ENCODE assay signal across 27 cellular contexts in genomic region chr4:177938226-177938625, GRCh38.
"Had no signal": no experiment of that assay in that cellular context is flagged by ENCODE, and none has a peak within 500 bp of the region (broad histone marks: within the 10 kb centered on the region; RNA-seq: fewer than 3 reads in every experiment).

No MANE protein-coding gene starts in this region.

- H3K27ac ChIP-seq: RWPE1 had no signal

- H3K27me3 Mint-ChIP-seq: activated naive CD4-positive, alpha-beta T cell treated with anti-CD3 and anti-CD28 coated beads, Interleukin-2, amount 50 U/mL, for 24 hours; activated T-cell treated with anti-CD3 and anti-CD28 coated beads, Interleukin-2, amount 50 U/mL, for 24 hours had no signal

- H3K27ac Mint-ChIP-seq: activated CD8-positive, alpha-beta T cell treated with anti-CD3 and anti-CD28 coated beads, Interleukin-2, amount 10 ng/mL, durations not matched to agents 7 days and 5 days; activated naive CD4-positive, alpha-beta T cell treated with anti-CD3 and anti-CD28 coated beads, Interleukin-2, amount 50 U/mL, for 24 hours; activated T-cell treated with anti-CD3 and anti-CD28 coated beads, Interleukin-2, amount 50 U/mL, for 24 hours; activated T-helper 1 cell treated with anti-CD3 and anti-CD28 coated beads, Interleukin-12 subunit alpha, Interleukin-12 subunit beta, Interleukin-2, Interleukin-4 antibody, amounts not matched to agents 30 ng/mL and 10 ng/mL and 1 ng/mL, durations not matched to agents 14 hours and 24 hours and 36 hours; T-helper 1 cell treated with Interleukin-12 subunit alpha and Interleukin-12 subunit beta and Interleukin-4 antibody, amounts not matched to agents 30 μg/mL and 1 μg/mL, for 36 hours had no signal

- H3K4me3 Mint-ChIP-seq: activated CD8-positive, alpha-beta T cell treated with anti-CD3 and anti-CD28 coated beads, Interleukin-2, amount 10 ng/mL, durations not matched to agents 7 days and 5 days; activated naive CD4-positive, alpha-beta T cell treated with anti-CD3 and anti-CD28 coated beads, Interleukin-2, amount 50 U/mL, for 24 hours; activated T-cell treated with anti-CD3 and anti-CD28 coated beads, Interleukin-2, amount 50 U/mL, for 24 hours; activated T-helper 1 cell treated with anti-CD3 and anti-CD28 coated beads, Interleukin-12 subunit alpha, Interleukin-12 subunit beta, Interleukin-2, Interleukin-4 antibody, amounts not matched to agents 30 ng/mL and 10 ng/mL and 1 ng/mL, durations not matched to agents 14 hours and 24 hours and 36 hours; T-helper 1 cell treated with Interleukin-12 subunit alpha and Interleukin-12 subunit beta and Interleukin-4 antibody, amounts not matched to agents 30 μg/mL and 1 μg/mL, for 36 hours had no signal

- ATAC-seq: activated CD4-positive, CD25-positive, alpha-beta regulatory T cell treated with anti-CD3 and anti-CD28 coated beads, Interleukin-2, amount 50 U/mL, for 24 hours; activated CD8-positive, alpha-beta T cell treated with anti-CD3 and anti-CD28 coated beads, Interleukin-2, amount 10 ng/mL, durations not matched to agents 7 days and 5 days; K562; Panc1 had no signal

- H3K36me3 Mint-ChIP-seq: activated naive CD4-positive, alpha-beta T cell treated with anti-CD3 and anti-CD28 coated beads, Interleukin-2, amount 50 U/mL, for 24 hours had no signal

- H3K9me3 Mint-ChIP-seq: activated T-helper 1 cell treated with anti-CD3 and anti-CD28 coated beads, Interleukin-12 subunit alpha, Interleukin-12 subunit beta, Interleukin-2, Interleukin-4 antibody, amounts not matched to agents 30 ng/mL and 10 ng/mL and 1 ng/mL, durations not matched to agents 14 hours and 24 hours and 36 hours had no signal

- DNase-seq: activated CD4-positive, alpha-beta T cell treated with anti-CD3 and anti-CD28 coated beads for 4 hours; activated CD4-positive, alpha-beta T cell treated with anti-CD3 and anti-CD28 coated beads, Interleukin-2, amount 50 U/mL, for 4 hours; activated CD8-positive, alpha-beta memory T cell treated with anti-CD3 and anti-CD28 coated beads, Interleukin-2, amount 50 U/mL, for 48 hours; activated CD8-positive, alpha-beta T cell treated with anti-CD3 and anti-CD28 coated beads, Interleukin-2, amount 10 ng/mL, durations not matched to agents 7 days and 5 days; activated effector memory CD4-positive, alpha-beta T cell treated with Interleukin-2 at 50 U/mL for 16 hours; activated naive CD4-positive, alpha-beta T cell; activated T-cell treated with anti-CD3 and anti-CD28 coated beads, Interleukin-2, amount 50 U/mL, for 24 hours; aorta; central memory CD4-positive, alpha-beta T cell; Karpas-422; NCI-H1092 treated with DMSO at 0.1 percent for 48 hours; NCI-H1417 treated with DMSO at 0.1 percent for 48 hours; NCI-H1694; NCI-H2029 treated with DMSO at 0.1 percent for 48 hours; NCI-H345; NCI-H510A; NCI-H526 treated with DMSO at 0.1 percent for 48 hours; NCI-H82; SHP77 had no signal

- H3K4me3 ChIP-seq: K562 had no signal

- FAIRE-seq: bronchial epithelial cell, K562 had no signal

- H3K4me1 Mint-ChIP-seq: activated naive CD4-positive, alpha-beta T cell treated with anti-CD3 and anti-CD28 coated beads, Interleukin-2, amount 50 U/mL, for 24 hours had no signal
